Comparison of ENCODE assay signal across 28 cellular contexts in genomic region chr16:11494433-11494832, GRCh38.
DNase-seq lines count a peak whose midpoint lies in the region; ATAC-seq and TF ChIP-seq lines count a peak whose summit lies in the region.
"Had no signal": no experiment of that assay in that cellular context is flagged by ENCODE, and none has a peak within 500 bp of the region (broad histone marks: within the 10 kb centered on the region; RNA-seq: fewer than 3 reads in every experiment).

No MANE protein-coding gene starts in this region.

- H3K9ac ChIP-seq in MM.1S (ENCODE audit: low read length), result no peak overlapping the region
- H3K9ac ChIP-seq: parathyroid adenoma had no signal

- peaks cover 28% of the 10 kb centered on the region for H3K4me1 Mint-ChIP-seq in GM23338
- H3K4me1 Mint-ChIP-seq in chondrocyte (ENCODE audit: low read depth), result peaks cover 32% of the 10 kb centered on the region

- H3F3A ChIP-seq in GM23338 (replicated peaks; ENCODE audit: low read depth), result peaks cover 6% of the 10 kb centered on the region; the same call in 1 of the 2 replicates
- H3F3A ChIP-seq in MM.1S (ENCODE audit: insufficient read depth, low read length), result peaks cover 17% of the 10 kb centered on the region

- peak; percentile 35 for ATAC-seq in GM23338
- no peak for ATAC-seq in HG03095 (IDR thresholded peaks at IDR 0.05; ENCODE audit: unreplicated experiment)
- ATAC-seq in omental fat pad (ENCODE audit: low FRiP score), result no peak
- ATAC-seq: naive thymus-derived CD8-positive, alpha-beta T cell; stimulated activated naive B cell treated with anti-CD40 and anti-IgM and Interleukin-4, amounts not matched to agents 10 μg/mL and 1 μg/mL and 100 μg/mL, for 72 hours had no signal

- H3K4me1 ChIP-seq in GM23338 (ENCODE audit: insufficient read depth) (peaks cover 17% of the 10 kb centered on the region), MM.1S (ENCODE audit: low read length) (peaks cover 33% of the 10 kb centered on the region), stomach (peaks cover 31 to 51% (median 42%) of the 10 kb centered on the region in 4 donors)

- WGBS in stomach, 5 donors, result 74 to 94% (median 89%) methylated on average over 3 to 12 of the region's 12 CpGs

- H3K27ac Mint-ChIP-seq in GM23338 (no peak overlapping the region), chondrocyte (ENCODE audit: unreplicated experiment) (no peak overlapping the region)
- H3K27ac Mint-ChIP-seq: activated B cell treated with CpG ODN at 0.5 μM for 24 hours; activated CD4-positive, alpha-beta memory T cell treated with anti-CD3 and anti-CD28 coated beads for 36 hours; stimulated activated naive B cell treated with anti-CD40 and anti-IgM and Interleukin-4, amounts not matched to agents 10 μg/mL and 1 μg/mL and 100 μg/mL, for 72 hours; T-helper 2 cell treated with Interferon-gamma antibody and Interleukin-4, amounts not matched to agents 5 μg/mL and 100 μg/mL, for 36 hours had no signal

- peak overlapping the region; percentile 72; the same call in 1 of the 2 replicates for H3K27ac ChIP-seq in GM23338 (ENCODE audit: low read depth)
- H3K27ac ChIP-seq in MM.1S (ENCODE audit: low read length), result peak overlapping the region; percentile 68; the same call in 1 of the 2 replicates
- peak overlapping the region in 3 of 5 donors; percentile 4 to 86 (median 57) for H3K27ac ChIP-seq in stomach
- H3K27ac ChIP-seq: parathyroid adenoma, SK-N-MC had no signal

- H3K79me2 ChIP-seq in GM23338 (replicated peaks; ENCODE audit: insufficient read depth) (no peaks in the 10 kb centered on the region), MM.1S (ENCODE audit: low read length) (no peaks in the 10 kb centered on the region)
- H3K79me2 ChIP-seq: hepatocyte, parathyroid adenoma had no signal

- H3K9me3 ChIP-seq in MM.1S (replicated peaks; ENCODE audit: insufficient read depth, low read length), result no peaks in the 10 kb centered on the region
- no peaks in the 10 kb centered on the region for H3K9me3 ChIP-seq in stomach
- H3K9me3 ChIP-seq: breast epithelium, Caco-2, thyroid gland had no signal

- H3K4me2 ChIP-seq in GM23338 (no peak overlapping the region), MM.1S (ENCODE audit: low read depth, low read length) (no peak overlapping the region)
- H3K4me2 ChIP-seq: hepatocyte had no signal

- TF ChIP-seq CTCF in GM23338 (conservative IDR thresholded peaks at IDR 0.05; ENCODE audit: low read depth in 2 of 2) (no peak), MM.1S (IDR thresholded peaks at IDR 0.05; ENCODE audit: low read length) (no peak), chondrocyte (IDR thresholded peaks at IDR 0.05) (no peak), stomach (IDR thresholded peaks at IDR 0.05) (no peak), omental fat pad (IDR thresholded peaks at IDR 0.05) (no peak)

- H3K9me2 ChIP-seq in GM23338 (ENCODE audit: insufficient read depth) (no peaks in the 10 kb centered on the region), MM.1S (replicated peaks; ENCODE audit: insufficient read depth, low read length) (no peaks in the 10 kb centered on the region)

- no peaks in the 10 kb centered on the region for H3K36me3 ChIP-seq in GM23338 (ENCODE audit: insufficient read depth)
- no peaks in the 10 kb centered on the region for H3K36me3 ChIP-seq in MM.1S (replicated peaks; ENCODE audit: insufficient read depth, low read length)
- no peaks in the 10 kb centered on the region for H3K36me3 ChIP-seq in stomach
- H3K36me3 ChIP-seq: breast epithelium, MG63, thyroid gland had no signal

- H3K27me3 ChIP-seq in GM23338 (ENCODE audit: insufficient read depth), result no peaks in the 10 kb centered on the region
- no peaks in the 10 kb centered on the region for H3K27me3 ChIP-seq in MM.1S (replicated peaks; ENCODE audit: insufficient read depth, low read length)
- H3K27me3 ChIP-seq in stomach, result no peaks in the 10 kb centered on the region
- H3K27me3 ChIP-seq: breast epithelium, hepatocyte, MG63, thyroid gland had no signal

- intact Hi-C loops in stomach (cut with DNase I; ENCODE audit: low total_unique reads), result no loop called here

- no peak for TF ChIP-seq EP300 in stomach (IDR thresholded peaks at IDR 0.05)

- TF ChIP-seq POLR2A in stomach (IDR thresholded peaks at IDR 0.05), result no peak

- H3K27me3 Mint-ChIP-seq in GM23338 (ENCODE audit: insufficient read depth, low read depth, poor library complexity) (peaks cover 9% of the 10 kb centered on the region), chondrocyte (ENCODE audit: low read depth) (no peaks in the 10 kb centered on the region)
- H3K27me3 Mint-ChIP-seq: activated B cell treated with CpG ODN at 0.5 μM for 24 hours; activated CD4-positive, alpha-beta memory T cell treated with anti-CD3 and anti-CD28 coated beads for 36 hours; naive thymus-derived CD8-positive, alpha-beta T cell; stimulated activated naive B cell treated with anti-CD40 and anti-IgM and Interleukin-4, amounts not matched to agents 10 μg/mL and 1 μg/mL and 100 μg/mL, for 72 hours had no signal

- no peak overlapping the region for H3K4me3 Mint-ChIP-seq in GM23338
- H3K4me3 Mint-ChIP-seq in chondrocyte (ENCODE audit: unreplicated experiment), result no peak overlapping the region
- H3K4me3 Mint-ChIP-seq: activated B cell treated with CpG ODN at 0.5 μM for 24 hours; activated CD4-positive, alpha-beta memory T cell treated with anti-CD3 and anti-CD28 coated beads for 36 hours; naive thymus-derived CD8-positive, alpha-beta T cell; stimulated activated naive B cell treated with anti-CD40 and anti-IgM and Interleukin-4, amounts not matched to agents 10 μg/mL and 1 μg/mL and 100 μg/mL, for 72 hours; T-helper 2 cell treated with Interferon-gamma antibody and Interleukin-4, amounts not matched to agents 5 μg/mL and 100 μg/mL, for 36 hours had no signal

- no peak overlapping the region for H3K4me3 ChIP-seq in GM23338
- H3K4me3 ChIP-seq in MM.1S (ENCODE audit: low read length), result no peak overlapping the region
- no peak overlapping the region for H3K4me3 ChIP-seq in stomach
- H3K4me3 ChIP-seq: breast epithelium, hepatocyte, MG63, SK-N-MC, thyroid gland had no signal

- no peaks in the 10 kb centered on the region for H4K20me1 ChIP-seq in GM23338 (replicated peaks; ENCODE audit: insufficient read depth)
- no peaks in the 10 kb centered on the region for H4K20me1 ChIP-seq in MM.1S (ENCODE audit: insufficient read depth, low read length)

- H3K36me3 Mint-ChIP-seq in GM23338 (ENCODE audit: low read depth) (peaks cover 8% of the 10 kb centered on the region; the same call in 2 of the 3 replicates), chondrocyte (ENCODE audit: low read depth) (peaks cover 2% of the 10 kb centered on the region)

- peaks cover 18% of the 10 kb centered on the region for H3K9me3 Mint-ChIP-seq in GM23338
- H3K9me3 Mint-ChIP-seq in chondrocyte (ENCODE audit: low read depth), result peaks cover 13% of the 10 kb centered on the region

- H2AFZ ChIP-seq in GM23338, result peak overlapping the region; percentile 56; the same call in 1 of the 2 replicates
- H2AFZ ChIP-seq in MM.1S (ENCODE audit: low read length), result no peak overlapping the region
- H2AFZ ChIP-seq: hepatocyte had no signal

- peak; percentile 45 for DNase-seq in GM23338 (ENCODE audit: low spot score)
- no peak for DNase-seq in MM.1S
- DNase-seq in chondrocyte (ENCODE audit: low spot score), result peak; percentile 77
- no peak for DNase-seq in stomach
- no peak for DNase-seq in stimulated activated CD4-positive, alpha-beta T cell treated with anti-CD3 and anti-CD28 coated beads, Interleukin-12 subunit alpha, Interleukin-12 subunit beta, amount 100 ng/mL, for 4 hours
- DNase-seq in omental fat pad (ENCODE audit: low spot score), result no peak
- DNase-seq: activated B cell treated with CpG ODN at 0.5 μM for 24 hours; activated CD4-positive, alpha-beta memory T cell treated with anti-CD3 and anti-CD28 coated beads for 36 hours; activated gamma-delta T cell; Caco-2; HCEC 1CT; islet precursor cell; mesenchymal stem cell; MG63; naive thymus-derived CD8-positive, alpha-beta T cell; NCI-H1436 treated with DMSO at 0.1 percent for 48 hours; NCI-H2171; NCI-H526 treated with DMSO at 0.1 percent for 48 hours; OCI-M1; stimulated activated CD4-positive, alpha-beta T cell treated with anti-CD3 and anti-CD28 coated beads, Interleukin-1b, Interleukin-23, amount 100 ng/mL, for 48 hours; stimulated activated naive B cell treated with anti-CD40 and anti-IgM and Interleukin-4, amounts not matched to agents 10 μg/mL and 1 μg/mL and 100 μg/mL, for 72 hours; thyroid gland had no signal

TF ChIP-seq in GM23338, 12 proteins besides CTCF, POLR2A, EP300 and RAD21:
- TF ChIP-seq EZH2 (IDR thresholded peaks at IDR 0.05; ENCODE audit: low read depth, unreplicated experiment) (no peak), JUNB (IDR thresholded peaks at IDR 0.05; ENCODE audit: unreplicated experiment) (no peak)

Comparison
In these comparisons a context has a peak if more than half of its experiments do, and no peak if none do; other contexts are left out.
1. DNase-seq: peak in GM23338 (single experiment) and chondrocyte (single experiment); none in MM.1S (single experiment), stomach (single experiment), stimulated activated CD4-positive, alpha-beta T cell treated with anti-CD3 and anti-CD28 coated beads, Interleukin-12 subunit alpha, Interleukin-12 subunit beta, amount 100 ng/mL, for 4 hours (single experiment) and omental fat pad (single experiment).
2. Peak in every context shown above with its lines, with median percentiles within 50 percentile points of each other: H3K27ac ChIP-seq.